Comparison of ENCODE assay signal across 11 cellular contexts in genomic region chr12:102043928-102044327, GRCh38. TPM values are rescaled to one million over a fixed set of nuclear protein-coding genes. Genes with fewer than 3 reads are reported as not detected.
DNase-seq lines count a peak whose midpoint lies in the region; ATAC-seq and TF ChIP-seq lines count a peak whose summit lies in the region.
"Had no signal": no experiment of that assay in that cellular context is flagged by ENCODE, and none has a peak within 500 bp of the region (broad histone marks: within the 10 kb centered on the region; RNA-seq: fewer than 3 reads in every experiment).

No MANE protein-coding gene starts in this region.

- ATAC-seq in activated T-cell treated with anti-CD3 and anti-CD28 coated beads, Interleukin-2, amount 50 U/mL, for 72 hours (replicated peaks in 1 of 2): peak; percentile 73 to 82
- ATAC-seq in GM21529 (IDR thresholded peaks at IDR 0.05; ENCODE audit: unreplicated experiment) (peak; percentile 91), HG03280 (IDR thresholded peaks at IDR 0.05; ENCODE audit: unreplicated experiment) (peak; percentile 95), WTC11 (no peak)
- no peak for ATAC-seq in stimulated activated naive B cell treated with anti-CD40 and anti-IgM and Interleukin-4, amounts not matched to agents 10 μg/mL and 1 μg/mL and 100 μg/mL, for 72 hours (replicated peaks)
- ATAC-seq: psoas muscle had no signal

- TF ChIP-seq CTCF in WTC11 (IDR thresholded peaks at IDR 0.05): no peak
- TF ChIP-seq CTCF in HFFc6 (IDR thresholded peaks at IDR 0.05): no peak

- H3K4me3 Mint-ChIP-seq in activated T-cell treated with anti-CD3 and anti-CD28 coated beads, Interleukin-2, amount 50 U/mL, for 72 hours: peak overlapping the region in 1 of 2 donors; percentile 1
- H3K4me3 Mint-ChIP-seq in stimulated activated naive B cell treated with anti-CD40 and anti-IgM and Interleukin-4, amounts not matched to agents 10 μg/mL and 1 μg/mL and 100 μg/mL, for 72 hours: no peak overlapping the region
- H3K4me3 Mint-ChIP-seq in WTC11: no peak overlapping the region
- H3K4me3 Mint-ChIP-seq in HFFc6: no peak overlapping the region

- POLR2A ChIA-PET in WTC11 (lab: Charles Lee): no interaction called here

- H3K4me1 Mint-ChIP-seq in activated T-cell treated with anti-CD3 and anti-CD28 coated beads, Interleukin-2, amount 50 U/mL, for 72 hours (ENCODE audit: low read depth): peaks cover 14% of the 10 kb centered on the region
- H3K4me1 Mint-ChIP-seq in stimulated activated naive B cell treated with anti-CD40 and anti-IgM and Interleukin-4, amounts not matched to agents 10 μg/mL and 1 μg/mL and 100 μg/mL, for 72 hours: peaks cover 0 to 2% of the 10 kb centered on the region in 2 donors
- H3K4me1 Mint-ChIP-seq in WTC11 (no peaks in the 10 kb centered on the region), HFFc6 (ENCODE audit: low read depth) (no peaks in the 10 kb centered on the region)

- CTCF ChIA-PET in WTC11 (lab: Charles Lee): no interaction called here

- peak in 1 of 2 donors; percentile 25 for DNase-seq in activated T-cell treated with anti-CD3 and anti-CD28 coated beads, Interleukin-2, amount 50 U/mL, for 72 hours
- no peak for DNase-seq in activated T-cell treated with anti-CD3 and anti-CD28 coated beads, Interleukin-2, amount 50 U/mL, for 48 hours
- DNase-seq in stimulated activated naive B cell treated with anti-CD40 and anti-IgM and Interleukin-4, amounts not matched to agents 10 μg/mL and 1 μg/mL and 100 μg/mL, for 72 hours: no peak
- DNase-seq in KG1 (lab: John Stamatoyannopoulos, UW) (no peak), WTC11 (ENCODE audit: low spot score) (no peak), HFFc6 (no peak)
- DNase-seq: adrenal gland, NCI-H526 treated with DMSO at 0.1 percent for 48 hours, psoas muscle had no signal

- H3K27me3 Mint-ChIP-seq in activated T-cell treated with anti-CD3 and anti-CD28 coated beads, Interleukin-2, amount 50 U/mL, for 72 hours (ENCODE audit: low read depth): no peaks in the 10 kb centered on the region
- no peaks in the 10 kb centered on the region for H3K27me3 Mint-ChIP-seq in stimulated activated naive B cell treated with anti-CD40 and anti-IgM and Interleukin-4, amounts not matched to agents 10 μg/mL and 1 μg/mL and 100 μg/mL, for 72 hours
- H3K27me3 Mint-ChIP-seq in WTC11 (ENCODE audit: low read depth): no peaks in the 10 kb centered on the region
- H3K27me3 Mint-ChIP-seq in HFFc6 (ENCODE audit: insufficient read depth): no peaks in the 10 kb centered on the region

- H3K36me3 Mint-ChIP-seq in activated T-cell treated with anti-CD3 and anti-CD28 coated beads, Interleukin-2, amount 50 U/mL, for 72 hours (ENCODE audit: insufficient read depth in 2 of 2): peaks cover 0 to 2% of the 10 kb centered on the region in 2 donors
- H3K36me3 Mint-ChIP-seq in stimulated activated naive B cell treated with anti-CD40 and anti-IgM and Interleukin-4, amounts not matched to agents 10 μg/mL and 1 μg/mL and 100 μg/mL, for 72 hours: peaks cover 3 to 13% of the 10 kb centered on the region in 2 donors
- H3K36me3 Mint-ChIP-seq in WTC11 (no peaks in the 10 kb centered on the region), HFFc6 (ENCODE audit: low read depth) (no peaks in the 10 kb centered on the region)

- peak overlapping the region; percentile 5 for H3K27ac Mint-ChIP-seq in activated T-cell treated with anti-CD3 and anti-CD28 coated beads, Interleukin-2, amount 50 U/mL, for 72 hours
- H3K27ac Mint-ChIP-seq in stimulated activated naive B cell treated with anti-CD40 and anti-IgM and Interleukin-4, amounts not matched to agents 10 μg/mL and 1 μg/mL and 100 μg/mL, for 72 hours: peak overlapping the region; percentile 43
- H3K27ac Mint-ChIP-seq in WTC11: no peak overlapping the region
- no peak overlapping the region for H3K27ac Mint-ChIP-seq in HFFc6

- H3K9me3 Mint-ChIP-seq in activated T-cell treated with anti-CD3 and anti-CD28 coated beads, Interleukin-2, amount 50 U/mL, for 72 hours: no peaks in the 10 kb centered on the region
- H3K9me3 Mint-ChIP-seq in stimulated activated naive B cell treated with anti-CD40 and anti-IgM and Interleukin-4, amounts not matched to agents 10 μg/mL and 1 μg/mL and 100 μg/mL, for 72 hours: no peaks in the 10 kb centered on the region
- no peaks in the 10 kb centered on the region for H3K9me3 Mint-ChIP-seq in WTC11
- H3K9me3 Mint-ChIP-seq in HFFc6: no peaks in the 10 kb centered on the region

TF ChIP-seq in WTC11, 78 proteins besides CTCF, POLR2A, EP300 and RAD21:
- TF ChIP-seq CREB1 (CRISPR knock-in tag; IDR thresholded peaks at IDR 0.05): no peak

RNA-seq across cellular contexts. Expression of gene WASHC3, which starts 17.9 kb away (rescaled TPM):
- 10 to 100 TPM; 56.6 to 66.1 TPM for total RNA-seq in activated T-cell treated with anti-CD3 and anti-CD28 coated beads, Interleukin-2, amount 50 U/mL, for 72 hours
- total RNA-seq in WTC11 (2021): 6.0 to 9.9 TPM (median 9.6 TPM) in 3 replicates
- 10 to 100 TPM; 49.2 to 61.0 (median 54.8) TPM for total RNA-seq in HFFc6 (2021; fragmentation: NEBNext Ultra II Directional; extraction: Animal tissue kit (Norgen Biotek cat#: 25700))

Comparison
In these comparisons a context has a peak if more than half of its experiments do, and no peak if none do; other contexts are left out.
1. ATAC-seq: peak in activated T-cell treated with anti-CD3 and anti-CD28 coated beads, Interleukin-2, amount 50 U/mL, for 72 hours (2 of 2), GM21529 (single experiment) and HG03280 (single experiment); none in stimulated activated naive B cell treated with anti-CD40 and anti-IgM and Interleukin-4, amounts not matched to agents 10 μg/mL and 1 μg/mL and 100 μg/mL, for 72 hours (0 of 2) and WTC11 (single experiment).
2. H3K27ac Mint-ChIP-seq: peak in activated T-cell treated with anti-CD3 and anti-CD28 coated beads, Interleukin-2, amount 50 U/mL, for 72 hours (single experiment) and stimulated activated naive B cell treated with anti-CD40 and anti-IgM and Interleukin-4, amounts not matched to agents 10 μg/mL and 1 μg/mL and 100 μg/mL, for 72 hours (single experiment); none in WTC11 (single experiment) and HFFc6 (single experiment).